In genomic region chr1:31715097-31715872, GRCh38 we compare ENCODE assay signal across 1 cellular context.
A peak's percentile ranks its signal among the peaks of the same experiment; 100 is the strongest.
TF ChIP-seq lines count a peak whose summit lies in the region.

No MANE protein-coding gene starts in this region.

TF ChIP-seq in GM12878, 131 proteins besides CTCF, POLR2A, EP300 and RAD21:
- TF ChIP-seq CEBPZ (IDR thresholded peaks at IDR 0.05; ENCODE audit: low read depth, low read length) (no peak), SMC3 (IDR thresholded peaks at IDR 0.05; ENCODE audit: borderline replicate concordance, low read length) (peak; percentile 37), CHD4 (IDR thresholded peaks at IDR 0.05) (no peak)
